8 cellular contexts compared by ENCODE assay signal in the genomic region with DNA sequence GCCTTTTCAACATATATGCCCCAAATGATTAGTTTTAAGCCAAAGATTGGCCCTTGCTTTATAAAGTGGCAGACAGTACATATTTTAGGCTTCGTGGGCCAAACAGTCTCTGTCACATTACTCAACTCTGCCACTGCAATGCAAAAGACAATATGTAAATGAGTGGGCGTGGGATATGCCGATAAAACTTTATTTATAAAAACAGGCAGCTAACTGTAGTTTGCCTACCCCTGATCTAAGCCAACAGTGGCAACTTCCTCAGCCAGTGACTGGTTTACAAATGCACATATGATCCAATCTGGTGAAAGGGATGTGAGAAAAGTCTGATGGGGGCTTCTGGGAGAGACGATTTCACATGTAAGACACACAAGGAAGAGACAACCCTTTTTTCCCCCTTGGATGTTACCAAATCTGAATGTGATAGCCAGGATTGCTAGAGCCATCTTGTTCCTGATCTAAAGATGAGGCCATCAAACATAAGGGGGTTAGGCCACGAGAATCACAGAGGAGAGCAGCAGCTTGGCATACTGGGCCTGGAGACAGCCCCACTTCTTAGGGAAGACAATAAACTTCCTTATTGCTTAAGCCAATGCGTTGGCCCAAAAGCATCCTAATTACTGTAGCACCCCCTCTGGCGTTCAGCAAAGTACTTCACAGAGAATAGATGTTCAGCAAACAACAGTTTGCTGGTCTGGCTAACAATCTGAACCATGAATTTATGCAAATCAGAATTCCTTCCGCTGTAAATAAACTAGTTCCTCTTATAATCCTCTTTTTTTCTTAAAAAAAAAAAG.
DNase-seq lines count a peak whose midpoint lies in the region; ATAC-seq, FAIRE-seq and TF ChIP-seq lines count a peak whose summit lies in the region.

No MANE protein-coding gene starts in this region.

- no peak overlapping the region for H3K27ac ChIP-seq in HepG2 (ENCODE audit: extremely low read length, insufficient read depth, low read length)
- H3K27ac ChIP-seq in effector memory CD4-positive, alpha-beta T cell (ENCODE audit: insufficient read depth, low read length, poor library complexity, severe bottlenecking) = no peak overlapping the region

- no peaks in the 10 kb centered on the region for H3K36me3 ChIP-seq in BE2C
- no peaks in the 10 kb centered on the region for H3K36me3 ChIP-seq in HepG2 (replicated peaks in 1 of 2; ENCODE audit: control insufficient read depth in 1 of 2, insufficient read depth in 2 of 2, low read length in 2 of 2)
- H3K36me3 ChIP-seq in effector memory CD4-positive, alpha-beta T cell (ENCODE audit: control insufficient read depth, insufficient read depth, low read length) = no peaks in the 10 kb centered on the region

- H3K4me3 ChIP-seq in BE2C (ENCODE audit: low read depth, low read length) (no peak overlapping the region), HepG2 (replicated peaks in 1 of 3; ENCODE audit: insufficient read depth in 1 of 3, low read depth in 2 of 3, low read length in 3 of 3) (no peak overlapping the region)
- H3K4me3 ChIP-seq in effector memory CD4-positive, alpha-beta T cell (ENCODE audit: insufficient read depth, low read depth, low read length, poor library complexity, severe bottlenecking) = no peak overlapping the region

- intact Hi-C loops in HepG2 (cut with micrococcal nuclease; ENCODE audit: unreplicated experiment) = no loop called here

- DNase-seq in BE2C (no peak), HT1080 (ENCODE audit: low read depth) (peak; percentile 45), amniotic epithelial cell (ENCODE audit: low read depth) (peak; percentile 56), HepG2 (ENCODE audit: low spot score) (peak; percentile 23), NCI-H2107 treated with DMSO at 0.1 percent for 48 hours (lab: John Stamatoyannopoulos, UW; ENCODE audit: unreplicated experiment) (no peak)
- DNase-seq in activated T-cell treated with anti-CD3 and anti-CD28 coated beads, Interleukin-2, amount 50 U/mL, for 24 hours = no peak
- no peak for DNase-seq in effector memory CD4-positive, alpha-beta T cell

- CTCF ChIA-PET in HepG2 (lab: Yijun Ruan, JAX; ENCODE audit: low intra/inter-chr PET ratio, low total read pairs) = interaction anchor here (1.2 kb wide), 1 partner anchor 179 kb away, joined by 5 read pairs; no protein-coding TSS in a partner anchor

- H3K9me3 Mint-ChIP-seq in activated T-cell treated with anti-CD3 and anti-CD28 coated beads, Interleukin-2, amount 50 U/mL, for 24 hours = no peaks in the 10 kb centered on the region

- in situ Hi-C loops in HepG2 (cut with HindIII; ENCODE audit: extremely low pct_ligation_motif_present, low pct_unique_long_range_greater_than_20kb) = no loop called here

- 6% methylated on average over 7 of the region's 8 CpGs for WGBS in HepG2 (ENCODE audit: low lambda C conversion rate)

- no peak for TF ChIP-seq POLR2A in HepG2 (IDR thresholded peaks at IDR 0.05; ENCODE audit: insufficient read depth in 1 of 2, low read depth in 2 of 2, low read length in 2 of 2)

- H2AFZ ChIP-seq in HepG2 (ENCODE audit: low read length) = no peak overlapping the region

- no peaks in the 10 kb centered on the region for H3K79me2 ChIP-seq in HepG2 (ENCODE audit: insufficient read depth, low read length)

- no TSS peak for BruUV-seq in HepG2 (replicated peaks; lab: Mats Ljungman, UMichigan)

- TF ChIP-seq EP300 in HepG2 (IDR thresholded peaks at IDR 0.05; ENCODE audit: low read depth in 2 of 2, low read length in 2 of 2) = no peak
- TF ChIP-seq EP300 in HepG2 (CRISPR knock-in tag; IDR thresholded peaks at IDR 0.05; ENCODE audit: borderline replicate concordance) = no peak

- H3K27me3 Mint-ChIP-seq in activated T-cell treated with anti-CD3 and anti-CD28 coated beads, Interleukin-2, amount 50 U/mL, for 24 hours = peaks cover 10% of the 10 kb centered on the region

- TF ChIP-seq CTCF in BE2C (IDR thresholded peaks at IDR 0.05; ENCODE audit: low read depth, low read length) (peak; percentile 41), HepG2 (CRISPR knock-in tag; IDR thresholded peaks at IDR 0.05) (peak; percentile 38)

- no peak overlapping the region for H3K4me2 ChIP-seq in HepG2 (ENCODE audit: low read depth, low read length)

- H3K27me3 ChIP-seq in BE2C = no peaks in the 10 kb centered on the region; the same call in 1 of the 2 replicates
- no peaks in the 10 kb centered on the region for H3K27me3 ChIP-seq in HepG2 (ENCODE audit: control insufficient read depth in 1 of 2, insufficient read depth in 2 of 2, low read length in 2 of 2)
- no peaks in the 10 kb centered on the region for H3K27me3 ChIP-seq in effector memory CD4-positive, alpha-beta T cell (replicated peaks; ENCODE audit: control insufficient read depth, insufficient read depth, low read length, poor library complexity, severe bottlenecking)

- ATAC-seq in HepG2 (peak; percentile 65), GM18520 (IDR thresholded peaks at IDR 0.05; ENCODE audit: unreplicated experiment) (no peak)

- H3K27ac Mint-ChIP-seq in activated T-cell treated with anti-CD3 and anti-CD28 coated beads, Interleukin-2, amount 50 U/mL, for 24 hours = no peak overlapping the region

- H3K4me3 Mint-ChIP-seq in activated T-cell treated with anti-CD3 and anti-CD28 coated beads, Interleukin-2, amount 50 U/mL, for 24 hours = no peak overlapping the region

- FAIRE-seq in HepG2 (lab: Jason Lieb, UNC) = no peak

- no peak for TF ChIP-seq RAD21 in HepG2 (CRISPR knock-in tag; IDR thresholded peaks at IDR 0.05)

- H3K9ac ChIP-seq in HepG2 (ENCODE audit: insufficient read depth, low read depth, low read length) = no peak overlapping the region

- H3K9me3 ChIP-seq in BE2C (no peaks in the 10 kb centered on the region), HepG2 (ENCODE audit: low read length) (no peaks in the 10 kb centered on the region)
- H3K9me3 ChIP-seq in effector memory CD4-positive, alpha-beta T cell (ENCODE audit: control insufficient read depth, low read length) = no peaks in the 10 kb centered on the region

- no peaks in the 10 kb centered on the region for H3K36me3 Mint-ChIP-seq in activated T-cell treated with anti-CD3 and anti-CD28 coated beads, Interleukin-2, amount 50 U/mL, for 24 hours (ENCODE audit: low read depth)

- H3K4me1 ChIP-seq in BE2C (no peaks in the 10 kb centered on the region), HepG2 (ENCODE audit: insufficient read depth, low read length) (no peaks in the 10 kb centered on the region)
- H3K4me1 ChIP-seq in effector memory CD4-positive, alpha-beta T cell (ENCODE audit: control insufficient read depth, insufficient read depth, low read length, poor library complexity, severe bottlenecking) = no peaks in the 10 kb centered on the region

- no peaks in the 10 kb centered on the region for H3K4me1 Mint-ChIP-seq in activated T-cell treated with anti-CD3 and anti-CD28 coated beads, Interleukin-2, amount 50 U/mL, for 24 hours (ENCODE audit: low read depth)

- POLR2A ChIA-PET in HepG2 (lab: Yijun Ruan, JAX) = no interaction called here

- no peaks in the 10 kb centered on the region for H4K20me1 ChIP-seq in HepG2 (ENCODE audit: insufficient read depth, low read length)

TF ChIP-seq in HepG2, 621 proteins besides CTCF, POLR2A, EP300 and RAD21 (continues in another document):
- peak; percentile 42; the same call in 1 of the 2 replicates for TF ChIP-seq STAG1 (CRISPR knock-in tag; IDR thresholded peaks at IDR 0.05)

Comparison
In these comparisons a context has a peak if more than half of its experiments do, and no peak if none do; other contexts are left out.
1. DNase-seq: peak in HT1080 (single experiment), amniotic epithelial cell (single experiment) and HepG2 (single experiment); none in BE2C (single experiment), activated T-cell treated with anti-CD3 and anti-CD28 coated beads, Interleukin-2, amount 50 U/mL, for 24 hours (single experiment), effector memory CD4-positive, alpha-beta T cell (0 of 3) and NCI-H2107 treated with DMSO at 0.1 percent for 48 hours (single experiment).